18 cellular contexts compared by ENCODE assay signal in the genomic region with DNA sequence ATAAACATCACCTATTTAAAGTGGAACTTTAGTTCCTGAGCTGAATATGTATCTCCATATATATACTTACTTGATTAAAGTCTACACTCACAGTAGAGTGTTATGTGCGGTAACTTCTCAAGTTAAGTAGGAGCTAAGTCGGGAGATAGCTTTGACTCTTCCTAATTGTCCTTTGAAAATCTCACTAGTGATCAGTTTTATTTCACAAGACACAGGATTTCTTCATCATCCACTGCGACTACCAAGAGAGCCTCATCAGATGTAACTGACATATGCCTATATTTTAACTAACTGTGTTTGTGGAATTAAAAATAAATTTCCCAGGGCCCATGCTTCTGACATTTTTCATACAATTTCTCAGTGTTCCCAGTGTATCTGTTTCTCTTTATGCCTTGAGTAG.
A peak's percentile ranks its signal among the peaks of the same experiment; 100 is the strongest.
DNase-seq lines count a peak whose midpoint lies in the region; ATAC-seq and TF ChIP-seq lines count a peak whose summit lies in the region.
"Had no signal": no experiment of that assay in that cellular context is flagged by ENCODE, and none has a peak within 500 bp of the region (broad histone marks: within the 10 kb centered on the region; RNA-seq: fewer than 3 reads in every experiment).

No MANE protein-coding gene starts in this region.

- H4K20me1 ChIP-seq in PC-9 (ENCODE audit: insufficient read depth): no peaks in the 10 kb centered on the region
- H4K20me1 ChIP-seq: BLaER1 had no signal

- H3K36me3 ChIP-seq in PC-9 (ENCODE audit: low read depth): no peaks in the 10 kb centered on the region
- H3K36me3 ChIP-seq: BLaER1 had no signal

- H3K9me2 ChIP-seq in PC-9 (ENCODE audit: insufficient read depth): no peaks in the 10 kb centered on the region

- BruUV-seq in PC-9 (replicated peaks; lab: Mats Ljungman, UMichigan): no TSS peak

- no peaks in the 10 kb centered on the region for H3F3A ChIP-seq in PC-9 (ENCODE audit: insufficient read depth, low read depth)

- DNase-seq in NOMO-1 treated with DMSO at 0.1 percent for 48 hours (lab: John Stamatoyannopoulos, UW; ENCODE audit: unreplicated experiment) (peak; percentile 38), NOMO-1 treated with dmso at 0.1 percent for 144 hours (lab: John Stamatoyannopoulos, UW; ENCODE audit: unreplicated experiment) (no peak), HL-60 (ENCODE audit: low read depth in 1 of 2, low spot score in 1 of 2) (peak; percentile 44 to 58), MV-4-11 (lab: John Stamatoyannopoulos, UW) (peak; percentile 69), PC-9 (no peak), midbrain (lab: John Stamatoyannopoulos, UW) (no peak), OCI-M1 (lab: John Stamatoyannopoulos, UW) (no peak)
- DNase-seq: Calu3; CD4-positive, alpha-beta memory T cell; DMS79 treated with DMSO at 0.1 percent for 48 hours; HFFc6 had no signal

- H3K79me2 ChIP-seq in PC-9 (ENCODE audit: low read depth): no peaks in the 10 kb centered on the region

- POLR2A ChIA-PET in PC-9 (lab: Charles Lee; ENCODE audit: unreplicated experiment): no interaction called here

- H3K4me1 ChIP-seq in PC-9 (replicated peaks; ENCODE audit: insufficient read depth): no peaks in the 10 kb centered on the region
- H3K4me1 ChIP-seq: A549, BLaER1 had no signal

- TF ChIP-seq CTCF in HL-60 (IDR thresholded peaks at IDR 0.05; ENCODE audit: insufficient read depth, low read length) (no peak), PC-9 (conservative IDR thresholded peaks at IDR 0.05) (no peak)

- CTCF ChIA-PET in PC-9 (lab: Charles Lee): interaction anchor here (0.7 kb wide), 1 partner anchor 301 kb away, joined by 3 read pairs; no protein-coding TSS in a partner anchor

- peak overlapping the region; percentile 64 for H3K27ac ChIP-seq in HL-60 (replicated peaks)
- no peak overlapping the region for H3K27ac ChIP-seq in PC-9
- H3K27ac ChIP-seq: 22Rv1, A549, BLaER1 had no signal

- no peak for ATAC-seq in GM18511 (IDR thresholded peaks at IDR 0.05; ENCODE audit: unreplicated experiment)
- ATAC-seq: A549, GM12878, HCT116 had no signal

- peak overlapping the region; percentile 12; the same call in 1 of the 2 replicates for H2AFZ ChIP-seq in PC-9
- H2AFZ ChIP-seq: GM23338 had no signal

- H3K4me2 ChIP-seq in PC-9: no peak overlapping the region
- H3K4me2 ChIP-seq: A549, BLaER1, GM23338 had no signal

- intact Hi-C loops in PC-9 (cut with micrococcal nuclease; ENCODE audit: unreplicated experiment): no loop called here

- H3K27me3 ChIP-seq in HL-60 (ENCODE audit: insufficient read depth, poor library complexity, severe bottlenecking) (no peaks in the 10 kb centered on the region), PC-9 (ENCODE audit: insufficient read depth, low read depth) (no peaks in the 10 kb centered on the region)
- H3K27me3 ChIP-seq: BLaER1 had no signal

- no peak overlapping the region for H3K4me3 ChIP-seq in HL-60 (replicated peaks; ENCODE audit: insufficient read depth, low read length)
- no peak overlapping the region for H3K4me3 ChIP-seq in PC-9
- H3K4me3 ChIP-seq: A549, BLaER1, GM12878, GM23338 had no signal

- H3K9me3 ChIP-seq in PC-9 (ENCODE audit: insufficient read depth, low read depth): peaks cover 3% of the 10 kb centered on the region; the same call in 1 of the 2 replicates
- H3K9me3 ChIP-seq: A549, BLaER1 had no signal

Comparison
In these comparisons a context has a peak if more than half of its experiments do, and no peak if none do; other contexts are left out.
1. DNase-seq: peak in NOMO-1 treated with DMSO at 0.1 percent for 48 hours (single experiment), HL-60 (2 of 2) and MV-4-11 (single experiment); none in NOMO-1 treated with dmso at 0.1 percent for 144 hours (single experiment), PC-9 (0 of 2), midbrain (single experiment) and OCI-M1 (single experiment).